In the genomic region with DNA sequence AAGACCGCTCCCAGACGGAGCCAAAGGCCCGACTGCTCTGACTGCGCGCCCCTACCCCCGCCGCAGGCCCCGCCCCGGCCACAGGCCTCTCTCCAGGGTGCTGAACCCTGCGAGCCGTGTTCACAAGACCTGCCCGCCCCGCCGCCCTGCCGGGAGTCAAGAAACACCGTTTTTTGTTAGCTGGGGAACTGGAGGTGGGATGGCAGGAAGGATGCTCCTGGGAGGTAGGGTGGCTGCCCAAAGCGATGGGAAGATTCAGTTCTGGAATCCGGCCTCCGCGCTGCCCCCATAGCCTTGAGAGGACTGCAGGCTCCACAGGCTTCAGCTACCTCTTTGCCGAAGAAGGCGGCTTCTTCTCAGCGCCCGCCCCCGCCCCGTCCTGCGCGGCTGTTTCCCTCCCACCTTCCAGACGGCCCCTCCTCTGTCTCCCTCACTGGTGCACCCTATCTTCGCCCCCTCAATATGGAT, we compare ENCODE assay signal across 9 cellular contexts. TPM values are rescaled to one million over a fixed set of nuclear protein-coding genes. Genes with fewer than 3 reads are reported as not detected.
DNase-seq lines count a peak whose midpoint lies in the region; ATAC-seq and TF ChIP-seq lines count a peak whose summit lies in the region.
"Had no signal": no experiment of that assay in that cellular context is flagged by ENCODE, and none has a peak within 500 bp of the region (broad histone marks: within the 10 kb centered on the region; RNA-seq: fewer than 3 reads in every experiment).

No MANE protein-coding gene starts in this region.

- no peak overlapping the region for H3K4me3 Mint-ChIP-seq in HFFc6

- peak; percentile 60 for ATAC-seq in left colon
- no peak for ATAC-seq in HG02981 (IDR thresholded peaks at IDR 0.05; ENCODE audit: unreplicated experiment)
- ATAC-seq: Panc1 had no signal

- peaks cover 67% of the 10 kb centered on the region for H3K27me3 Mint-ChIP-seq in HFFc6 (ENCODE audit: insufficient read depth)

- H3K27ac Mint-ChIP-seq in HFFc6, result no peak overlapping the region

- no peaks in the 10 kb centered on the region for H3K4me1 Mint-ChIP-seq in HFFc6 (ENCODE audit: low read depth)

- no peaks in the 10 kb centered on the region; the same call in 1 of the 2 replicates for H3K36me3 Mint-ChIP-seq in HFFc6 (ENCODE audit: low read depth)

- TF ChIP-seq CTCF in HFFc6 (IDR thresholded peaks at IDR 0.05), result no peak

- intact Hi-C loops in left colon (cut with DNase I, micrococcal nuclease), result no loop called here

- DNase-seq in HFFc6 (peak; percentile 10), T-helper 2 cell (peak; percentile 26 to 70 (median 37)), astrocyte of the hippocampus (ENCODE audit: low read depth, low spot score) (peak; percentile 84), left colon (peak in 1 of 2 donors; percentile 58), DMS153 treated with DMSO at 0.1 percent for 48 hours (lab: John Stamatoyannopoulos, UW; ENCODE audit: unreplicated experiment) (no peak), putamen (ENCODE audit: low spot score) (no peak)
- DNase-seq in stimulated activated CD8-positive, alpha-beta memory T cell treated with anti-CD3 and anti-CD28 coated beads, Interleukin-12 subunit alpha, Interleukin-12 subunit beta, amount 100 ng/mL, for 1 hour (ENCODE audit: low read depth), result peak; percentile 21

- H3K9me3 Mint-ChIP-seq in HFFc6, result no peaks in the 10 kb centered on the region

RNA-seq across cellular contexts. Expression of a gene that starts 2.7 kb away (rescaled TPM):
- under 1 TPM; 0.07 to 0.57 (median 0.40) TPM for total RNA-seq in HFFc6 (2021; fragmentation: NEBNext Ultra II Directional; extraction: Animal tissue kit (Norgen Biotek cat#: 25700))
- 10 to 100 TPM in 1 of 2 donors, 1 to 10 TPM in 1; 6.6 to 10.4 TPM for total RNA-seq in left colon

Comparison
In these comparisons a context has a peak if more than half of its experiments do, and no peak if none do; other contexts are left out.
1. DNase-seq: peak in HFFc6 (single experiment), T-helper 2 cell (5 of 5), astrocyte of the hippocampus (single experiment) and stimulated activated CD8-positive, alpha-beta memory T cell treated with anti-CD3 and anti-CD28 coated beads, Interleukin-12 subunit alpha, Interleukin-12 subunit beta, amount 100 ng/mL, for 1 hour (single experiment); none in DMS153 treated with DMSO at 0.1 percent for 48 hours (single experiment) and putamen (single experiment).
2. RNA of a gene that starts 2.7 kb away (total RNA-seq): 6.6 to 10.4 TPM in left colon; 0.07 to 0.57 TPM in HFFc6; every median in the first group is over 4 times any median in the second.